In the genomic region with DNA sequence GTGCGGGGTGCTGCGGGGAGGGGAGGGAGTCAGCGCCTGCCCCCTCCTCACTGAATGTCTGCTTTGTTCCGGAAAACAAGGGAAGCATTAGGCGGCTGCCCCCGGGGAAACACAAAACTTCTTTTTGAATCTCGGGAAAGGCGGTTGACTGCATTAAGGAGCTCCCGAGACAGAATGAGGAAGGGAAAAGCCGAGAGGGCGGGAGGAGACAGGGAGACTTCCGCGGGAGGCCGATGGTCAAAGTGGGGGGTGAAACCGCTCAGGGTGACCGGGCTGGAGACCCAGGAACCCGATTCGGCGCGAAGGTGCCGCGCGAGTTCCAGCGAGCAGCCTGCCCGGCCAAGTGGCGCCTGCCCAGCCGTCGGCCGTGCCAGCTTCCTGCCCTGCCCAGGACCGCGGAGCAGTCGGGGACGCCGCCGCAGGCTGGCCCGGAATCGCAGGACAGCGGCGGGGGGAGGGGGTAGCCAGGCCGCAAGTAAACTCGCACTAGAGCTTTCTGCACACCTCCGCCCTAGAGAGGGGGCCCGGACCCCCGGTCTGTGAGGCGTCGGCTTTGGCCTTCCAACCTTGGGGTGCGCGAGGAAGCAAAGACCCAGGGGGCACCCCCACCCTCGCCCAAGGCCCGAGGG, we compare ENCODE assay signal across 7 cellular contexts. TPM values are rescaled to one million over a fixed set of nuclear protein-coding genes. Genes with fewer than 3 reads are reported as not detected.
DNase-seq lines count a peak whose midpoint lies in the region; ATAC-seq and TF ChIP-seq lines count a peak whose summit lies in the region.

No MANE protein-coding gene starts in this region.

- H3K9me3 Mint-ChIP-seq in stimulated activated effector memory CD8-positive, alpha-beta T cell treated with anti-CD3 and anti-CD28 coated beads, Interleukin-12 subunit alpha, Interleukin-12 subunit beta, amount 100 ng/mL, for 72 hours = no peaks in the 10 kb centered on the region

- no peaks in the 10 kb centered on the region for H3K27me3 ChIP-seq in brain microvascular endothelial cell (replicated peaks)
- H3K27me3 ChIP-seq in kidney epithelial cell (ENCODE audit: control insufficient read depth, insufficient read depth, low read length) = peaks cover 55% of the 10 kb centered on the region

- DNase-seq in LNCaP clone FGC (ENCODE audit: low read depth) (peak; percentile 34), brain microvascular endothelial cell (no peak), kidney epithelial cell (ENCODE audit: low read depth) (no peak), SIG-M5 (lab: John Stamatoyannopoulos, UW) (no peak)
- DNase-seq in stimulated activated effector memory CD8-positive, alpha-beta T cell treated with anti-CD3 and anti-CD28 coated beads, Interleukin-12 subunit alpha, Interleukin-12 subunit beta, amount 100 ng/mL, for 72 hours (ENCODE audit: low spot score in 2 of 2) = no peak

- no peak overlapping the region for H3K27ac ChIP-seq in brain microvascular endothelial cell

- ATAC-seq in stimulated activated effector memory CD8-positive, alpha-beta T cell treated with anti-CD3 and anti-CD28 coated beads, Interleukin-12 subunit alpha, Interleukin-12 subunit beta, amount 100 ng/mL, for 72 hours = peak; percentile 14
- no peak for ATAC-seq in HG02610 (IDR thresholded peaks at IDR 0.05; ENCODE audit: unreplicated experiment)

- no peak overlapping the region for H3K27ac Mint-ChIP-seq in stimulated activated effector memory CD8-positive, alpha-beta T cell treated with anti-CD3 and anti-CD28 coated beads, Interleukin-12 subunit alpha, Interleukin-12 subunit beta, amount 100 ng/mL, for 72 hours

- no peak for TF ChIP-seq CTCF in LNCaP clone FGC (IDR thresholded peaks at IDR 0.05; ENCODE audit: control insufficient read depth, extremely low read depth, insufficient read depth)
- no peak for TF ChIP-seq CTCF in brain microvascular endothelial cell (IDR thresholded peaks at IDR 0.05; ENCODE audit: low read depth, low read length, missing control alignments)
- TF ChIP-seq CTCF in kidney epithelial cell (IDR thresholded peaks at IDR 0.05; ENCODE audit: insufficient read depth, low read length, poor library complexity, severe bottlenecking) = no peak

- H3K36me3 ChIP-seq in brain microvascular endothelial cell (replicated peaks) (no peaks in the 10 kb centered on the region), kidney epithelial cell (ENCODE audit: control insufficient read depth, insufficient read depth, low read length) (no peaks in the 10 kb centered on the region)

- in situ Hi-C loops in brain microvascular endothelial cell (cut with HindIII; ENCODE audit: low pct_ligation_motif_present, low sequenced_read_pairs) = no loop called here

- peaks cover 5% of the 10 kb centered on the region for H3K36me3 Mint-ChIP-seq in stimulated activated effector memory CD8-positive, alpha-beta T cell treated with anti-CD3 and anti-CD28 coated beads, Interleukin-12 subunit alpha, Interleukin-12 subunit beta, amount 100 ng/mL, for 72 hours

- H3K4me3 ChIP-seq in GM08714 (ENCODE audit: low read length) (peak overlapping the region; percentile 17; the same call in 1 of the 2 replicates), LNCaP clone FGC (ENCODE audit: low read depth, low read length) (peak overlapping the region; percentile 49), brain microvascular endothelial cell (ENCODE audit: low read depth, low read length) (peak overlapping the region; percentile 40), kidney epithelial cell (ENCODE audit: low read depth, low read length) (peak overlapping the region; percentile 26)

- peak overlapping the region; percentile 76 for H3K4me3 Mint-ChIP-seq in stimulated activated effector memory CD8-positive, alpha-beta T cell treated with anti-CD3 and anti-CD28 coated beads, Interleukin-12 subunit alpha, Interleukin-12 subunit beta, amount 100 ng/mL, for 72 hours

- H3K4me1 Mint-ChIP-seq in stimulated activated effector memory CD8-positive, alpha-beta T cell treated with anti-CD3 and anti-CD28 coated beads, Interleukin-12 subunit alpha, Interleukin-12 subunit beta, amount 100 ng/mL, for 72 hours = peaks cover 19% of the 10 kb centered on the region

RNA-seq across cellular contexts. Expression of a gene that starts 55.1 kb away (rescaled TPM):
- total RNA-seq in kidney epithelial cell = 28.5 and 29.5 TPM in 2 replicates
